ENCODE assay signal across 11 cellular contexts in the genomic region with DNA sequence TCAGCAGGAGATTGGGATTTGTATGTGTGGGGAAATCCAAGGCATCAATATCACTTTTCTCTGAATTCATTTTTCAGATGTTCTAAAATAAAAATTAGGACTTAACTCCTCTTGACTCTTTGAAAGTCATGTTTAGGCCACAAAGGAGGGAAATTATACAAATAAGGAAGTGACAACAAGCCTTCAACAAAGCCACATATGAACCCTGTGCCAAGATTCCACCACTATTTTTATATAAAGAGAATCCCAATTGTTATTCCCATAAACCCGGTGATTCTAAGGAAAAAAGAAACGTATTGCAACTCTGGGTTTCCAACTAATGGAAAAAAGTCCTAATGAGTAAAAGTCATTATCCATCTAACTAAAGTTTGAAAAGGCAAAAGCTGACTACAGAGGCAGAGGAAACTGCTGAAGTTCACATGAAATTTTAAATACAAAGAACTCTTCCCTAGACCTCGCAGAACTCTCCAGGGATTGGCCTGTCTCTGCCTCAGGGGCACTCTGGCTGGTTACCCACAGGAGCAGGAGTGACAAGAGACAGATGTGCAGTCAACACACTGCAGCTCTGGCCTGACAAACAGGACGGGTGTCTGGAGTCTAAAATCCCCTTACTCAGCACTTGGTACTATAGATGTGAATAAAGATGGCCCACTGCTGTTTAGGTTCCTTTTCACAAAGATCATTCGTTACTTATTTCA. TPM values are rescaled to one million over a fixed set of nuclear protein-coding genes. Genes with fewer than 3 reads are reported as not detected.
DNase-seq lines count a peak whose midpoint lies in the region; ATAC-seq, FAIRE-seq and TF ChIP-seq lines count a peak whose summit lies in the region.
"Had no signal": no experiment of that assay in that cellular context is flagged by ENCODE, and none has a peak within 500 bp of the region (broad histone marks: within the 10 kb centered on the region; RNA-seq: fewer than 3 reads in every experiment).

No MANE protein-coding gene starts in this region.

- peaks cover 48% of the 10 kb centered on the region for H3K36me3 ChIP-seq in HUES6 (ENCODE audit: control insufficient read depth, insufficient read depth, low read length)
- H3K36me3 ChIP-seq in GM12878 (ENCODE audit: control insufficient read depth in 2 of 2, insufficient read depth in 2 of 2, low read length in 1 of 2), result peaks cover 4 to 22% of the 10 kb centered on the region in 2 experiments

- peaks cover 2% of the 10 kb centered on the region for H3K79me2 ChIP-seq in GM12878 (ENCODE audit: control insufficient read depth, insufficient read depth, low read length)

- no peaks in the 10 kb centered on the region for H3K27me3 ChIP-seq in HUES6 (ENCODE audit: control insufficient read depth, insufficient read depth, low read length)
- no peaks in the 10 kb centered on the region for H3K27me3 ChIP-seq in GM12878 (replicated peaks in 1 of 2; ENCODE audit: control insufficient read depth in 2 of 2, insufficient read depth in 2 of 2, low read length in 1 of 2)
- no peaks in the 10 kb centered on the region for H3K27me3 ChIP-seq in foreskin keratinocyte

- RAD21 ChIA-PET in GM12878 (lab: Charles Lee; ENCODE audit: unreplicated experiment), result no interaction called here

- WGBS in A549 (ENCODE audit: missing lambda C conversion rate), result 86% methylated on average over 5 of the region's 5 CpGs
- 61% methylated on average over 5 of the region's 5 CpGs for WGBS in GM12878 (ENCODE audit: insufficient coverage, insufficient replicate concordance, low lambda C conversion rate, missing lambda C conversion rate)

- H3K4me2 ChIP-seq in A549, result peak overlapping the region; percentile 46
- H3K4me2 ChIP-seq in GM12878 (ENCODE audit: control insufficient read depth, insufficient read depth), result peak overlapping the region; percentile 22; the same call in 1 of the 2 replicates

- H3K4me3 ChIP-seq in A549, result no peak overlapping the region
- no peak overlapping the region for H3K4me3 ChIP-seq in HUES6 (ENCODE audit: low read depth, low read length)
- H3K4me3 ChIP-seq in GM12878, result no peak overlapping the region

- H3K27ac ChIP-seq in A549 (peak overlapping the region in 1 of 2 experiments; percentile 21; a peak in 2 of 6 replicates), HUES6 (ENCODE audit: low read depth, low read length) (peak overlapping the region; percentile 37; the same call in 1 of the 2 replicates), GM12878 (ENCODE audit: control insufficient read depth, insufficient read depth) (peak overlapping the region; percentile 56), foreskin keratinocyte (no peak overlapping the region)

- no peak for FAIRE-seq in A549 (lab: Jason Lieb, UNC)
- no peak for FAIRE-seq in GM12878 (lab: Jason Lieb, UNC)

- H3K4me1 ChIP-seq in A549, result peaks cover 15% of the 10 kb centered on the region; the same call in 2 of the 3 replicates
- peaks cover 21% of the 10 kb centered on the region for H3K4me1 ChIP-seq in HUES6 (ENCODE audit: control insufficient read depth, insufficient read depth, low read length)
- peaks cover 23% of the 10 kb centered on the region for H3K4me1 ChIP-seq in GM12878 (ENCODE audit: control insufficient read depth, insufficient read depth, low read length)
- H3K4me1 ChIP-seq in foreskin keratinocyte, result peaks cover 14% of the 10 kb centered on the region

- intact Hi-C loops in GM12878 (cut with micrococcal nuclease; ENCODE audit: unreplicated experiment), result no loop called here

- H2AFZ ChIP-seq in GM12878 (ENCODE audit: control insufficient read depth, low read depth, low read length), result no peak overlapping the region

- SMC1A ChIA-PET in GM12878 (lab: Charles Lee; ENCODE audit: uncharacterized antibody, unreplicated experiment), result no interaction called here

- no peak for DNase-seq in A549 (ENCODE audit: low read depth in 1 of 2, low spot score in 1 of 2)
- DNase-seq in GM12878 (ENCODE audit: low read depth, low spot score), result no peak
- peak; percentile 80 for DNase-seq in myocyte (ENCODE audit: low read depth)
- no peak for DNase-seq in NCI-H510A treated with DMSO at 0.1 percent for 48 hours (lab: John Stamatoyannopoulos, UW)
- DNase-seq in HuH-7.5 (ENCODE audit: low spot score), result no peak
- DNase-seq in foreskin keratinocyte, result no peak
- no peak for DNase-seq in DMS153 treated with DMSO at 0.1 percent for 48 hours (lab: John Stamatoyannopoulos, UW; ENCODE audit: unreplicated experiment)
- DNase-seq: amniotic stem cell, DMS153, NCI-H2081 treated with DMSO at 0.1 percent for 48 hours had no signal

- TF ChIP-seq CTCF in A549 (IDR thresholded peaks at IDR 0.05) (no peak), GM12878 (IDR thresholded peaks at IDR 0.05 in 2 of 3, conservative IDR thresholded peaks at IDR 0.05 in 1 of 3; ENCODE audit: control insufficient read depth in 2 of 3, extremely low read depth in 1 of 3, insufficient read depth in 1 of 3, low read depth in 3 of 3, low read length in 3 of 3) (no peak), foreskin keratinocyte (conservative IDR thresholded peaks at IDR 0.05) (no peak)

- H4K20me1 ChIP-seq in GM12878 (ENCODE audit: control insufficient read depth, insufficient read depth), result no peaks in the 10 kb centered on the region

- H3K9ac ChIP-seq in HUES6 (ENCODE audit: low read length), result no peak overlapping the region
- peak overlapping the region; percentile 37; the same call in 1 of the 2 replicates for H3K9ac ChIP-seq in GM12878 (ENCODE audit: control insufficient read depth, insufficient read depth, low read length)

- TF ChIP-seq POLR2A in A549 (IDR thresholded peaks at IDR 0.05; ENCODE audit: low read length), result no peak
- no peak for TF ChIP-seq POLR2A in GM12878 (IDR thresholded peaks at IDR 0.05; ENCODE audit: low read depth, low read length)

- no peaks in the 10 kb centered on the region for H3K9me3 ChIP-seq in A549
- H3K9me3 ChIP-seq in HUES6 (ENCODE audit: control insufficient read depth, insufficient read depth, low read depth, low read length), result no peaks in the 10 kb centered on the region
- no peaks in the 10 kb centered on the region for H3K9me3 ChIP-seq in GM12878 (replicated peaks; ENCODE audit: control insufficient read depth, insufficient read depth, low read length)

- TF ChIP-seq RAD21 in A549 (conservative IDR thresholded peaks at IDR 0.05 in 1 of 2, IDR thresholded peaks at IDR 0.05 in 1 of 2) (no peak), GM12878 (IDR thresholded peaks at IDR 0.05; ENCODE audit: insufficient read depth, low read depth, low read length) (no peak)

- in situ Hi-C loops in GM12878 (cut with MboI), result no loop called here

- no TSS peak for BruUV-seq in GM12878 (replicated peaks; lab: Mats Ljungman, UMichigan)

- POLR2A ChIA-PET in A549 (lab: Yijun Ruan, JAX), result no interaction called here
- POLR2A ChIA-PET in GM12878 (lab: Charles Lee), result no interaction called here

- no peak for ATAC-seq in A549
- ATAC-seq in GM12878, result peak; percentile 36
- ATAC-seq in foreskin keratinocyte, result no peak

- TF ChIP-seq EP300 in A549 (IDR thresholded peaks at IDR 0.05) (no peak), GM12878 (IDR thresholded peaks at IDR 0.05; ENCODE audit: borderline replicate concordance in 1 of 2, control insufficient read depth in 1 of 2, low read depth in 2 of 2, low read length in 2 of 2) (no peak)

- CTCF ChIA-PET in A549 (lab: Yijun Ruan, JAX) (interaction anchor here (0.7 kb wide), 1 partner anchor 283 kb away, joined by 3 read pairs; no protein-coding TSS in a partner anchor), GM12878 (lab: Yijun Ruan, JAX) (interaction anchor here (0.8 to 2.2 kb wide), 3 partner anchors 11 to 59 kb away, joined by 3 to 5 read pairs (median 3); no protein-coding TSS in a partner anchor)

TF ChIP-seq in A549, 52 proteins besides CTCF, POLR2A, EP300 and RAD21:
- TF ChIP-seq MAFK (IDR thresholded peaks at IDR 0.05; ENCODE audit: partially characterized antibody), result peak; percentile 73
- no peak for TF ChIP-seq KDM1A (IDR thresholded peaks at IDR 0.05; ENCODE audit: low read depth)
- no peak for TF ChIP-seq FOSL2 (IDR thresholded peaks at IDR 0.05)
- TF ChIP-seq FOSL2 (CRISPR knock-in tag; IDR thresholded peaks at IDR 0.05), result no peak
- TF ChIP-seq JUN (IDR thresholded peaks at IDR 0.05), result no peak
- TF ChIP-seq MAZ (IDR thresholded peaks at IDR 0.05; ENCODE audit: borderline replicate concordance, low read depth, low read length), result no peak

TF ChIP-seq in GM12878, 131 proteins besides CTCF, POLR2A, EP300 and RAD21 (continues in another document):
- TF ChIP-seq, protein P1, sequence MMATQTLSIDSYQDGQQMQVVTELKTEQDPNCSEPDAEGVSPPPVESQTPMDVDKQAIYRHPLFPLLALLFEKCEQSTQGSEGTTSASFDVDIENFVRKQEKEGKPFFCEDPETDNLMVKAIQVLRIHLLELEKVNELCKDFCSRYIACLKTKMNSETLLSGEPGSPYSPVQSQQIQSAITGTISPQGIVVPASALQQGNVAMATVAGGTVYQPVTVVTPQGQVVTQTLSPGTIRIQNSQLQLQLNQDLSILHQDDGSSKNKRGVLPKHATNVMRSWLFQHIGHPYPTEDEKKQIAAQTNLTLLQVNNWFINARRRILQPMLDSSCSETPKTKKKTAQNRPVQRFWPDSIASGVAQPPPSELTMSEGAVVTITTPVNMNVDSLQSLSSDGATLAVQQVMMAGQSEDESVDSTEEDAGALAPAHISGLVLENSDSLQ (IDR thresholded peaks at IDR 0.05), result no peak

RNA-seq across cellular contexts. Expression of gene NPC1, which starts 11.5 kb away (rescaled TPM):
- polyA plus RNA-seq in A549 (2011; rRNA removed), result 42.5 and 45.0 TPM in 2 replicates
- 31.4 and 37.2 TPM in 2 replicates for polyA plus RNA-seq in A549 (2012; cell fraction: cytosol; rRNA removed)
- 106 and 115 TPM in 2 replicates for polyA plus RNA-seq in A549 (2012; cell fraction: nucleus; rRNA removed)
- polyA plus RNA-seq in A549 (2017; fragmentation: RNase III; extraction: RNeasy Plus Mini Kit Qiagen cat#74134 plus additional on column Dnase treatment), result 56.9 to 69.2 TPM (median 61.4 TPM) in 3 replicates
- 121 and 124 TPM in 2 replicates for polyA minus RNA-seq in A549 (2011; rRNA and poly(A)+ RNA removed)
- total RNA-seq in GM12878 (2013; cell fraction: nucleolus; rRNA removed), result 177 TPM in 2 replicates
- 18.9 and 24.0 TPM in 2 replicates for total RNA-seq in GM12878 (2014; rRNA removed)
- total RNA-seq in GM12878 (2014; rRNA removed; fragmentation: Illumina TruSeq; extraction: Trizol), result 19.9 and 21.1 TPM in 2 replicates
- 22.9 and 25.5 TPM in 2 replicates for total RNA-seq in GM12878 (2021)
- polyA plus RNA-seq in GM12878 (2011; ENCODE audit: low read depth), result 8.6 TPM
- 38.3 and 45.2 TPM in 2 replicates for polyA plus RNA-seq in GM12878 (2011; rRNA removed)
- polyA plus RNA-seq in GM12878 (2011; cell fraction: cytosol; rRNA removed), result 52.8 and 53.1 TPM in 2 replicates
- polyA plus RNA-seq in GM12878 (2011; cell fraction: nucleus; rRNA removed), result 114 and 152 TPM in 2 replicates
- polyA plus RNA-seq in GM12878 (2012), result 12.9 and 20.2 TPM in 2 replicates
- 17.4 and 21.1 TPM in 2 replicates for polyA plus RNA-seq in GM12878 (2014; fragmentation: Illumina TruSeq; extraction: Trizol)
- 10 to 100 TPM; 10.1 to 11.0 TPM for polyA plus RNA-seq in GM12878 (2014; fragmentation: Nextera tagmentation; extraction: Ambion mirVana)
- polyA plus RNA-seq in GM12878 (2014; rRNA removed), result 15.8 and 19.0 TPM in 2 replicates
- 10 to 100 TPM; 20.6 to 24.4 TPM for polyA plus RNA-seq in GM12878 (2016; fragmentation: Nextera tagmentation; extraction: Ambion mirVana)
- 106 and 135 TPM in 2 replicates for polyA minus RNA-seq in GM12878 (2011; rRNA and poly(A)+ RNA removed)
- polyA minus RNA-seq in GM12878 (2011; cell fraction: cytosol; rRNA and poly(A)+ RNA removed), result 26.2 and 31.5 TPM in 2 replicates
- 98.8 and 143 TPM in 2 replicates for polyA minus RNA-seq in GM12878 (2011; cell fraction: nucleus; rRNA and poly(A)+ RNA removed)
- total RNA-seq in myocyte, result 40.4 and 54.0 TPM in 2 replicates
- 54.7 TPM for polyA plus RNA-seq in myocyte (2012)
- 60.8 and 69.9 TPM in 2 replicates for total RNA-seq in foreskin keratinocyte
- polyA plus RNA-seq in foreskin keratinocyte, result 24.3 and 25.8 TPM in 2 replicates
